Comparison of ENCODE assay signal across 24 cellular contexts in genomic region chr3:185393055-185393454, GRCh38.
"Had no signal": no experiment of that assay in that cellular context is flagged by ENCODE, and none has a peak within 500 bp of the region (broad histone marks: within the 10 kb centered on the region; RNA-seq: fewer than 3 reads in every experiment).

No MANE protein-coding gene starts in this region.

- H3K27ac Mint-ChIP-seq: dendritic cell treated with granulocyte-macrophage colony-stimulating factor and Interleukin-4, amounts not matched to agents 40 ng/mL and 50 ng/mL, for 4 days; effector memory CD8-positive, alpha-beta T cell; endodermal cell had no signal

- H3K4me1 Mint-ChIP-seq: endodermal cell had no signal

- ATAC-seq: effector memory CD8-positive, alpha-beta T cell; esophagus mucosa; foreskin keratinocyte; gastrocnemius medialis; gastroesophageal sphincter; heart left ventricle; heart right ventricle had no signal

- H3K36me3 ChIP-seq: colonic mucosa, esophagus squamous epithelium, gastrocnemius medialis, gastroesophageal sphincter, heart left ventricle, heart right ventricle had no signal

- H3K9me3 ChIP-seq: colonic mucosa, esophagus squamous epithelium, gastrocnemius medialis, gastroesophageal sphincter, heart right ventricle had no signal

- H3K4me1 ChIP-seq: colonic mucosa, esophagus squamous epithelium, foreskin keratinocyte, gastroesophageal sphincter, heart left ventricle, heart right ventricle had no signal

- H3K27ac ChIP-seq: colonic mucosa, coronary artery, dorsolateral prefrontal cortex, epithelial cell of prostate, esophagus squamous epithelium, foreskin keratinocyte, gastrocnemius medialis, gastroesophageal sphincter, heart left ventricle, heart right ventricle, hepatocyte had no signal

- H3K27me3 Mint-ChIP-seq: dendritic cell treated with granulocyte-macrophage colony-stimulating factor and Interleukin-4, amounts not matched to agents 40 ng/mL and 50 ng/mL, for 4 days had no signal

- DNase-seq: colonic mucosa; cortex of kidney; dermis blood vessel endothelial cell; dorsolateral prefrontal cortex; effector CD4-positive, alpha-beta T cell; effector CD8-positive, alpha-beta T cell; effector memory CD4-positive, alpha-beta T cell; effector memory CD8-positive, alpha-beta T cell; endodermal cell; erythroblast; esophagus squamous epithelium; foreskin fibroblast; foreskin keratinocyte; foreskin melanocyte; gastrocnemius medialis; head of caudate nucleus; heart left ventricle; heart right ventricle had no signal

- H3K9me3 Mint-ChIP-seq: dendritic cell treated with granulocyte-macrophage colony-stimulating factor and Interleukin-4, amounts not matched to agents 40 ng/mL and 50 ng/mL, for 4 days; effector memory CD8-positive, alpha-beta T cell; endodermal cell had no signal

- H3K4me3 Mint-ChIP-seq: dendritic cell treated with granulocyte-macrophage colony-stimulating factor and Interleukin-4, amounts not matched to agents 40 ng/mL and 50 ng/mL, for 4 days; effector memory CD8-positive, alpha-beta T cell; endodermal cell had no signal

- H3K27me3 ChIP-seq: colonic mucosa, dorsolateral prefrontal cortex, esophagus squamous epithelium, gastrocnemius medialis, gastroesophageal sphincter, heart left ventricle, heart right ventricle, hepatocyte had no signal

- H3K4me3 ChIP-seq: colonic mucosa, coronary artery, dorsolateral prefrontal cortex, esophagus squamous epithelium, gastrocnemius medialis, gastroesophageal sphincter, heart left ventricle, heart right ventricle, hepatocyte had no signal
